29 cellular contexts compared by ENCODE assay signal in genomic region chr15:48872632-48873031, GRCh38.
"Had no signal": no experiment of that assay in that cellular context is flagged by ENCODE, and none has a peak within 500 bp of the region (broad histone marks: within the 10 kb centered on the region; RNA-seq: fewer than 3 reads in every experiment).

No MANE protein-coding gene starts in this region.

- ATAC-seq: effector memory CD8-positive, alpha-beta T cell; esophagus mucosa; foreskin keratinocyte; gastrocnemius medialis; gastroesophageal sphincter; heart left ventricle; heart right ventricle had no signal

- H3K27ac ChIP-seq: colonic mucosa, coronary artery, dorsolateral prefrontal cortex, epithelial cell of prostate, esophagus muscularis mucosa, esophagus squamous epithelium, foreskin keratinocyte, gastrocnemius medialis, gastroesophageal sphincter, heart left ventricle, heart right ventricle, hepatocyte had no signal

- H3K4me1 Mint-ChIP-seq: endodermal cell had no signal

- FAIRE-seq: endometrium, endothelial cell of umbilical vein, frontal cortex had no signal

- H3K79me2 ChIP-seq: hepatocyte had no signal

- H3K9me3 Mint-ChIP-seq: dendritic cell treated with granulocyte-macrophage colony-stimulating factor and Interleukin-4, amounts not matched to agents 40 ng/mL and 50 ng/mL, for 4 days; effector memory CD8-positive, alpha-beta T cell; endodermal cell had no signal

- H3K4me3 Mint-ChIP-seq: dendritic cell treated with granulocyte-macrophage colony-stimulating factor and Interleukin-4, amounts not matched to agents 40 ng/mL and 50 ng/mL, for 4 days; effector memory CD8-positive, alpha-beta T cell; endodermal cell had no signal

- H3K36me3 ChIP-seq: colonic mucosa, esophagus muscularis mucosa, esophagus squamous epithelium, gastrocnemius medialis, gastroesophageal sphincter, heart left ventricle, heart right ventricle had no signal

- H3K4me1 ChIP-seq: colonic mucosa, esophagus muscularis mucosa, gastrocnemius medialis had no signal

- H3K4me2 ChIP-seq: hepatocyte had no signal

- H3K27me3 ChIP-seq: colonic mucosa, dorsolateral prefrontal cortex, foreskin keratinocyte, gastrocnemius medialis, heart left ventricle had no signal

- H3K4me3 ChIP-seq: colonic mucosa, coronary artery, dorsolateral prefrontal cortex, esophagus muscularis mucosa, esophagus squamous epithelium, gastrocnemius medialis, gastroesophageal sphincter, heart left ventricle, heart right ventricle, hepatocyte had no signal

- DNase-seq: colonic mucosa; cortex of kidney; dermis blood vessel endothelial cell; dorsolateral prefrontal cortex; effector CD4-positive, alpha-beta T cell; effector CD8-positive, alpha-beta T cell; effector memory CD4-positive, alpha-beta T cell; effector memory CD8-positive, alpha-beta T cell; endodermal cell; erythroblast; esophagus squamous epithelium; foreskin fibroblast; foreskin keratinocyte; foreskin melanocyte; gastrocnemius medialis; glutamatergic neuron; head of caudate nucleus; heart left ventricle; heart right ventricle had no signal

- H2AFZ ChIP-seq: hepatocyte had no signal

- H3K9me3 ChIP-seq: colonic mucosa, esophagus muscularis mucosa, esophagus squamous epithelium, gastrocnemius medialis, gastroesophageal sphincter, heart left ventricle, heart right ventricle had no signal

- H3K27ac Mint-ChIP-seq: dendritic cell treated with granulocyte-macrophage colony-stimulating factor and Interleukin-4, amounts not matched to agents 40 ng/mL and 50 ng/mL, for 4 days; effector memory CD8-positive, alpha-beta T cell; endodermal cell had no signal
